Comparison of ENCODE assay signal across 8 cellular contexts in genomic region chr11:95296621-95297025, GRCh38.
DNase-seq lines count a peak whose midpoint lies in the region; ATAC-seq, FAIRE-seq and TF ChIP-seq lines count a peak whose summit lies in the region.

No MANE protein-coding gene starts in this region.

- no peak for FAIRE-seq in D721Med (lab: Jason Lieb, UNC)

- intact Hi-C loops in sciatic nerve (cut with DNase I), result no loop called here

- no peaks in the 10 kb centered on the region for H3K36me3 Mint-ChIP-seq in brain

- DNase-seq in sciatic nerve (ENCODE audit: low spot score), result no peak
- DNase-seq in stimulated activated CD4-positive, alpha-beta T cell treated with anti-CD3 and anti-CD28 coated beads, Interleukin-4, amount 100 ng/mL, for 4 hours, result no peak
- no peak for DNase-seq in NK-92 treated with Interleukin-12 subunit alpha and Interleukin-12 subunit beta, amount 100 ng/mL, for 24 hours (lab: John Stamatoyannopoulos, UW)
- DNase-seq in D721Med (ENCODE audit: insufficient read length, low spot score), result no peak

- TF ChIP-seq CTCF in GM12873 (IDR thresholded peaks at IDR 0.05; ENCODE audit: insufficient read depth, low read depth, low read length, missing control alignments) (peak; percentile 21), brain (conservative IDR thresholded peaks at IDR 0.05) (no peak), D721Med (IDR thresholded peaks at IDR 0.05; ENCODE audit: insufficient read depth, missing control alignments) (no peak)

- no peak overlapping the region for H3K4me3 Mint-ChIP-seq in brain

- peaks cover 2% of the 10 kb centered on the region for H3K27me3 Mint-ChIP-seq in brain

- peaks cover 72% of the 10 kb centered on the region for H3K4me1 Mint-ChIP-seq in brain

- no peaks in the 10 kb centered on the region for H3K9me3 Mint-ChIP-seq in brain

- ATAC-seq in GM21390 (IDR thresholded peaks at IDR 0.05; ENCODE audit: unreplicated experiment), result peak; percentile 93
- ATAC-seq in HG03442 (IDR thresholded peaks at IDR 0.05; ENCODE audit: unreplicated experiment), result peak; percentile 96
- no peak for ATAC-seq in sciatic nerve

- H3K27ac Mint-ChIP-seq in brain, result peak overlapping the region in 4 of 5 experiments; percentile 8 to 80 (median 42)
